Comparison of ENCODE assay signal across 8 cellular contexts in the genomic region with DNA sequence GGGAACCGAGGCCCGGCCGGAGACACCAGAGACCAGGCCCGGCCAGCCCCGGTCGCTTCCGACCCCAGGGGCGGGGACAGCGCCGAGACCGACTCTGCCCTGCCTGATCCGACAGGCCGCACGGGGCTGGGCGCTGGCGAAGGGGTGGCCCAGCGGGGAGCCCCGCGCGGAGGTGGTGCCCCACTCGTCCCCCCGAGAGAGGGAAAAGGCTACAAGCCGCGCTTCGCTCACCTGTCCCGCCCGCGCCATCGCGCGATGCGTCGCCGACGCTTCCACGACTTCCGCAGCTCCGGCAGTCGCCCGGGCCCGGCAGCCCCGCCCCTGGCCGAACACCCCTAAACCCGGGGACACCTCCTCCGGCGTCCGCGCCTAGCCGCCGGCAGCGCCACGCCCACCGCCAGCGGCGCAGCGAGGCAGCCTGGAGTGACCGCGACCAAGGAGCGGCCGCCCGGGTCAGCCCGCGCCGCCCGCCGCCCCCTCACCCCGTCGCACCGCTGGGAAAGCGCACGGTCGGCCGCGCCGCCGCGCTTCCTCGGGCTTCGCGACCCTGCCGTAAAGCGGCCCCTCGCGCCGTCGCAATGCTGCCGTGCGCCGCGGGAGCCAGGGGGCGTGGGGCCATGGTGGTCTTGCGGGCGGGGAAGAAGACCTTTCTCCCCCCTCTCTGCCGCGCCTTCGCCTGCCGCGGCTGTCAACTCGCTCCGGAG. TPM values are rescaled to one million over a fixed set of nuclear protein-coding genes. Genes with fewer than 3 reads are reported as not detected.
A peak's percentile ranks its signal among the peaks of the same experiment; 100 is the strongest.
DNase-seq lines count a peak whose midpoint lies in the region; ATAC-seq and TF ChIP-seq lines count a peak whose summit lies in the region.

TSS of gene BAG5 (minus strand) at position 273 of the 704 bp plus-strand sequence. CDS start 1,493 bp downstream, outside the sequence.
A gene with protein sequence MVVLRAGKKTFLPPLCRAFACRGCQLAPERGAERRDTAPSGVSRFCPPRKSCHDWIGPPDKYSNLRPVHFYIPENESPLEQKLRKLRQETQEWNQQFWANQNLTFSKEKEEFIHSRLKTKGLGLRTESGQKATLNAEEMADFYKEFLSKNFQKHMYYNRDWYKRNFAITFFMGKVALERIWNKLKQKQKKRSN (plus strand): TSS at position 576 of the 704 bp plus-strand sequence. CDS start 42 bp downstream, at position 618.

- DNase-seq in NCI-H82 treated with DMSO at 0.1 percent for 48 hours (lab: John Stamatoyannopoulos, UW; ENCODE audit: unreplicated experiment), result peak; percentile 23
- DNase-seq in activated CD8-positive, alpha-beta T cell treated with anti-CD3 and anti-CD28 coated beads, Interleukin-2, amount 10 ng/mL, durations not matched to agents 7 days and 5 days, result peak; percentile 90
- peak; percentile 82 for DNase-seq in lung (ENCODE audit: low spot score)
- DNase-seq in stimulated activated CD4-positive, alpha-beta T cell treated with anti-CD3 and anti-CD28 coated beads, TNF-alpha, amount 100 ng/mL, for 24 hours (ENCODE audit: low read depth in 3 of 3), result peak; percentile 68 to 87 (median 76)

- H3K36me3 Mint-ChIP-seq in activated CD8-positive, alpha-beta T cell treated with anti-CD3 and anti-CD28 coated beads, Interleukin-2, amount 10 ng/mL, durations not matched to agents 7 days and 5 days (ENCODE audit: low read depth), result peaks cover 30% of the 10 kb centered on the region

- WGBS in ectodermal cell, 2 experiments, result 0% methylated on average over 100 of the region's 100 CpGs
- WGBS in lung, 2 donors, result 0% methylated on average over 49 to 100 of the region's 100 CpGs

- H3K4me3 Mint-ChIP-seq in activated CD8-positive, alpha-beta T cell treated with anti-CD3 and anti-CD28 coated beads, Interleukin-2, amount 10 ng/mL, durations not matched to agents 7 days and 5 days, result peak within 1 kb of the TSS; percentile 91

- ATAC-seq in GM19328 (IDR thresholded peaks at IDR 0.05; ENCODE audit: unreplicated experiment) (peak; percentile 65), HG03469 (IDR thresholded peaks at IDR 0.05; ENCODE audit: unreplicated experiment) (peak; percentile 52), lung (ENCODE audit: insufficient read depth, low FRiP score) (peak; percentile 87)
- peak; percentile 81 for ATAC-seq in activated CD8-positive, alpha-beta T cell treated with anti-CD3 and anti-CD28 coated beads, Interleukin-2, amount 10 ng/mL, durations not matched to agents 7 days and 5 days

- POLR2A ChIA-PET in activated CD8-positive, alpha-beta T cell treated with anti-CD3 and anti-CD28 coated beads, Interleukin-2, amount 10 ng/mL, durations not matched to agents 7 days and 5 days (lab: Charles Lee), result interaction anchor here (0.5 to 2.1 kb wide), 7 partner anchors 30 to 228 kb away, joined by 3 to 16 read pairs (median 6); partner anchors contain the start of genes EIF5, KLC1, TRMT61A and XRCC3

- H3K4me1 Mint-ChIP-seq in activated CD8-positive, alpha-beta T cell treated with anti-CD3 and anti-CD28 coated beads, Interleukin-2, amount 10 ng/mL, durations not matched to agents 7 days and 5 days (ENCODE audit: low read depth), result peaks cover 55% of the 10 kb centered on the region

- peaks cover 9% of the 10 kb centered on the region for H3K36me3 ChIP-seq in ectodermal cell (ENCODE audit: control insufficient read depth, insufficient read depth, low read length)
- H3K36me3 ChIP-seq in lung (ENCODE audit: control insufficient read depth in 2 of 2, insufficient read depth in 2 of 2, low read length in 2 of 2), result peaks cover 5 to 11% of the 10 kb centered on the region in 2 donors

- H3K27me3 ChIP-seq in ectodermal cell (ENCODE audit: control insufficient read depth, insufficient read depth, low read length, poor library complexity, severe bottlenecking), result no peaks in the 10 kb centered on the region
- no peaks in the 10 kb centered on the region for H3K27me3 ChIP-seq in lung (ENCODE audit: control insufficient read depth, insufficient read depth)

- H3K27me3 Mint-ChIP-seq in activated CD8-positive, alpha-beta T cell treated with anti-CD3 and anti-CD28 coated beads, Interleukin-2, amount 10 ng/mL, durations not matched to agents 7 days and 5 days (ENCODE audit: low read depth), result no peaks in the 10 kb centered on the region

- H3K4me3 ChIP-seq in ectodermal cell (ENCODE audit: insufficient read depth, low read depth, low read length) (peak within 1 kb of the TSS; percentile 98), lung (peak within 1 kb of the TSS; percentile 87)

- CTCF ChIA-PET in activated CD8-positive, alpha-beta T cell treated with anti-CD3 and anti-CD28 coated beads, Interleukin-2, amount 10 ng/mL, durations not matched to agents 7 days and 5 days (lab: Charles Lee), result interaction anchor here (1.3 to 5.1 kb wide), 5 partner anchors 9 to 359 kb away, joined by 3 to 23 read pairs (median 7); no protein-coding TSS in a partner anchor

- peak within 1 kb of the TSS; percentile 93 for H3K27ac Mint-ChIP-seq in activated CD8-positive, alpha-beta T cell treated with anti-CD3 and anti-CD28 coated beads, Interleukin-2, amount 10 ng/mL, durations not matched to agents 7 days and 5 days

- H3K9me3 ChIP-seq in ectodermal cell (ENCODE audit: control insufficient read depth, low read length) (no peaks in the 10 kb centered on the region), lung (ENCODE audit: control insufficient read depth in 2 of 2, insufficient read depth in 1 of 2, low read length in 1 of 2) (no peaks in the 10 kb centered on the region)

- H3K9me3 Mint-ChIP-seq in activated CD8-positive, alpha-beta T cell treated with anti-CD3 and anti-CD28 coated beads, Interleukin-2, amount 10 ng/mL, durations not matched to agents 7 days and 5 days (ENCODE audit: insufficient read depth), result no peaks in the 10 kb centered on the region

- H3K27ac ChIP-seq in C4-2B, result peak within 1 kb of the TSS; percentile 96
- peak within 1 kb of the TSS; percentile 93 for H3K27ac ChIP-seq in ectodermal cell (ENCODE audit: insufficient read depth, low read depth, low read length, poor library complexity, severe bottlenecking)
- H3K27ac ChIP-seq in lung (ENCODE audit: low read depth in 1 of 2, low read length in 1 of 2), result peak within 1 kb of the TSS; percentile 97 to 99

- H3K4me1 ChIP-seq in ectodermal cell (ENCODE audit: control insufficient read depth, insufficient read depth, low read length), result peaks cover 8% of the 10 kb centered on the region
- peaks cover 10 to 27% of the 10 kb centered on the region in 2 donors for H3K4me1 ChIP-seq in lung (ENCODE audit: control insufficient read depth in 2 of 2, insufficient read depth in 2 of 2, low read length in 2 of 2)

- TF ChIP-seq CTCF in C4-2B (conservative IDR thresholded peaks at IDR 0.05), result no peak
- no peak for TF ChIP-seq CTCF in lung (IDR thresholded peaks at IDR 0.05; ENCODE audit: control extremely low read depth, extremely low read depth)

RNA-seq across cellular contexts. Expression of gene BAG5, which starts in this region (rescaled TPM):
- 10 to 100 TPM; 31.1 to 33.2 TPM for total RNA-seq in activated CD8-positive, alpha-beta T cell treated with anti-CD3 and anti-CD28 coated beads, Interleukin-2, amount 10 ng/mL, durations not matched to agents 7 days and 5 days
- 28.7 TPM for polyA plus RNA-seq in ectodermal cell (2013, experiment 1 of 4)
- polyA plus RNA-seq in ectodermal cell (2013, experiment 2 of 4), result 26.9 TPM
- 18.3 TPM for polyA plus RNA-seq in ectodermal cell (2013, experiment 3 of 4)
- polyA plus RNA-seq in ectodermal cell (2013, experiment 4 of 4), result 21.0 TPM
- 10 to 100 TPM; 24.8 to 26.0 TPM for total RNA-seq in lung
- 10 to 100 TPM in 1 of 2 donors, 1 to 10 TPM in 1; 8.7 to 12.3 TPM for polyA plus RNA-seq in lung

RNA-seq across cellular contexts. Expression of the second gene that starts in this region (rescaled TPM):
- total RNA-seq in activated CD8-positive, alpha-beta T cell treated with anti-CD3 and anti-CD28 coated beads, Interleukin-2, amount 10 ng/mL, durations not matched to agents 7 days and 5 days, result 10 to 100 TPM; 28.3 to 34.3 TPM
- 28.8 TPM for polyA plus RNA-seq in ectodermal cell (2013, experiment 1 of 4)
- polyA plus RNA-seq in ectodermal cell (2013, experiment 2 of 4), result 32.2 TPM
- 31.8 TPM for polyA plus RNA-seq in ectodermal cell (2013, experiment 3 of 4)
- 51.8 TPM for polyA plus RNA-seq in ectodermal cell (2013, experiment 4 of 4)
- total RNA-seq in lung, result 10 to 100 TPM; 39.4 to 39.6 TPM
- 10 to 100 TPM; 30.6 to 59.8 TPM for polyA plus RNA-seq in lung

Comparison
In these comparisons a context has a peak if more than half of its experiments do, and no peak if none do; other contexts are left out.
1. Peak in every context shown above with its lines: DNase-seq, ATAC-seq, H3K4me3 ChIP-seq and H3K27ac ChIP-seq.
2. DNase-seq: peak in every context shown above with its lines; median percentile 90 in activated CD8-positive, alpha-beta T cell treated with anti-CD3 and anti-CD28 coated beads, Interleukin-2, amount 10 ng/mL, durations not matched to agents 7 days and 5 days; 82 in lung; 76 in stimulated activated CD4-positive, alpha-beta T cell treated with anti-CD3 and anti-CD28 coated beads, TNF-alpha, amount 100 ng/mL, for 24 hours; 23 in NCI-H82 treated with DMSO at 0.1 percent for 48 hours.